In genomic region chrX:12977761-12978204, GRCh38 we compare ENCODE assay signal across 8 cellular contexts. TPM values are rescaled to one million over a fixed set of nuclear protein-coding genes. Genes with fewer than 3 reads are reported as not detected.
DNase-seq lines count a peak whose midpoint lies in the region; ATAC-seq and TF ChIP-seq lines count a peak whose summit lies in the region.

No MANE protein-coding gene starts in this region.

- no peaks in the 10 kb centered on the region for H3K27me3 Mint-ChIP-seq in activated naive CD4-positive, alpha-beta T cell treated with anti-CD3 and anti-CD28 coated beads, Interleukin-2, amount 50 U/mL, for 24 hours
- H3K27me3 Mint-ChIP-seq in brain: peaks cover 16% of the 10 kb centered on the region
- peaks cover 28% of the 10 kb centered on the region for H3K27me3 Mint-ChIP-seq in neural crest cell (ENCODE audit: low read depth)

- in situ Hi-C loops in KBM-7 (cut with MboI; ENCODE audit: low pct_unique_long_range_greater_than_20kb, low sequenced_read_pairs): no loop called here

- no peaks in the 10 kb centered on the region for H3K9me3 Mint-ChIP-seq in activated naive CD4-positive, alpha-beta T cell treated with anti-CD3 and anti-CD28 coated beads, Interleukin-2, amount 50 U/mL, for 24 hours
- H3K9me3 Mint-ChIP-seq in brain: peaks cover 0 to 12% (median 0%) of the 10 kb centered on the region in 5 experiments
- peaks cover 2% of the 10 kb centered on the region for H3K9me3 Mint-ChIP-seq in neural crest cell

- peaks cover 16% of the 10 kb centered on the region for H3K36me3 Mint-ChIP-seq in activated naive CD4-positive, alpha-beta T cell treated with anti-CD3 and anti-CD28 coated beads, Interleukin-2, amount 50 U/mL, for 24 hours
- H3K36me3 Mint-ChIP-seq in brain (peaks cover 30% of the 10 kb centered on the region), neural crest cell (ENCODE audit: low read depth) (peaks cover 25% of the 10 kb centered on the region)

- H3K4me1 Mint-ChIP-seq in activated naive CD4-positive, alpha-beta T cell treated with anti-CD3 and anti-CD28 coated beads, Interleukin-2, amount 50 U/mL, for 24 hours: peaks cover 25% of the 10 kb centered on the region
- peaks cover 66% of the 10 kb centered on the region for H3K4me1 Mint-ChIP-seq in brain
- peaks cover 57% of the 10 kb centered on the region for H3K4me1 Mint-ChIP-seq in neural crest cell

- TF ChIP-seq CTCF in brain (conservative IDR thresholded peaks at IDR 0.05) (no peak), neural crest cell (conservative IDR thresholded peaks at IDR 0.05) (no peak)

- peak overlapping the region; percentile 91 for H3K27ac Mint-ChIP-seq in activated naive CD4-positive, alpha-beta T cell treated with anti-CD3 and anti-CD28 coated beads, Interleukin-2, amount 50 U/mL, for 24 hours
- H3K27ac Mint-ChIP-seq in brain (peak overlapping the region; percentile 91 to 100 (median 99)), neural crest cell (ENCODE audit: unreplicated experiment) (peak overlapping the region; percentile 94)

- no peak for DNase-seq in activated naive CD4-positive, alpha-beta T cell treated with anti-CD3 and anti-CD28 coated beads, Interleukin-2, amount 50 U/mL, for 16 hours
- DNase-seq in neural crest cell (ENCODE audit: low read depth, low spot score) (no peak), kidney glomerular epithelial cell (lab: John Stamatoyannopoulos, UW) (no peak), KBM-7 (no peak), middle frontal gyrus (ENCODE audit: extremely low spot score, low spot score) (no peak)

- ATAC-seq in HG03520 (IDR thresholded peaks at IDR 0.05; ENCODE audit: unreplicated experiment): peak; percentile 3

- peak overlapping the region; percentile 98 for H3K4me3 Mint-ChIP-seq in activated naive CD4-positive, alpha-beta T cell treated with anti-CD3 and anti-CD28 coated beads, Interleukin-2, amount 50 U/mL, for 24 hours
- H3K4me3 Mint-ChIP-seq in brain (peak overlapping the region; percentile 90 to 97 (median 95)), neural crest cell (peak overlapping the region; percentile 95)

RNA-seq across cellular contexts. Expression of gene TMSB4X, which starts 2.9 kb away (rescaled TPM):
- 3,699 TPM for polyA plus RNA-seq in brain (ENCODE audit: insufficient read depth, low read depth, low replicate concordance)
- total RNA-seq in neural crest cell: 2,548 and 2,664 TPM in 2 replicates
